Comparison of ENCODE assay signal across 14 cellular contexts in genomic region chr2:26696352-26696816, GRCh38. TPM values are rescaled to one million over a fixed set of nuclear protein-coding genes. Genes with fewer than 3 reads are reported as not detected.
DNase-seq lines count a peak whose midpoint lies in the region; ATAC-seq, FAIRE-seq and TF ChIP-seq lines count a peak whose summit lies in the region.
"Had no signal": no experiment of that assay in that cellular context is flagged by ENCODE, and none has a peak within 500 bp of the region (broad histone marks: within the 10 kb centered on the region; RNA-seq: fewer than 3 reads in every experiment).

No MANE protein-coding gene starts in this region.

- H3K4me3 ChIP-seq in breast epithelium: no peak overlapping the region
- no peak overlapping the region for H3K4me3 ChIP-seq in stomach
- H3K4me3 ChIP-seq in esophagus squamous epithelium: no peak overlapping the region
- H3K4me3 ChIP-seq: psoas muscle had no signal

- POLR2A ChIA-PET in MCF 10A (lab: Yijun Ruan, JAX): interaction anchor here (1.3 kb wide), 1 partner anchor 21 kb away, joined by 3 read pairs; no protein-coding TSS in a partner anchor

- H3K9me3 ChIP-seq in breast epithelium: no peaks in the 10 kb centered on the region
- no peaks in the 10 kb centered on the region for H3K9me3 ChIP-seq in stomach
- H3K9me3 ChIP-seq in esophagus squamous epithelium: no peaks in the 10 kb centered on the region
- H3K9me3 ChIP-seq: psoas muscle had no signal

- TF ChIP-seq POLR2A in breast epithelium (IDR thresholded peaks at IDR 0.05): no peak
- TF ChIP-seq POLR2A in stomach (IDR thresholded peaks at IDR 0.05): no peak
- no peak for TF ChIP-seq POLR2A in GM12892 (IDR thresholded peaks at IDR 0.05; ENCODE audit: low read depth, low read length)
- no peak for TF ChIP-seq POLR2A in esophagus squamous epithelium (IDR thresholded peaks at IDR 0.05)

- no peak overlapping the region for H3K27ac Mint-ChIP-seq in MCF 10A (ENCODE audit: low read depth, unreplicated experiment)
- H3K27ac Mint-ChIP-seq: CD8-positive, alpha-beta T cell; stimulated activated memory B cell treated with anti-CD40 and anti-IgM and Interleukin-4, amounts not matched to agents 10 μg/mL and 1 μg/mL and 100 μg/mL, for 72 hours had no signal

- H3K27me3 ChIP-seq in breast epithelium (peaks cover 0 to 66% of the 10 kb centered on the region in 2 donors), stomach (peaks cover 0 to 97% (median 63%) of the 10 kb centered on the region in 3 donors), esophagus squamous epithelium (peaks cover 0 to 95% (median 10%) of the 10 kb centered on the region in 4 donors)

- no peaks in the 10 kb centered on the region for H3K36me3 Mint-ChIP-seq in MCF 10A (ENCODE audit: insufficient read depth, unreplicated experiment)
- H3K36me3 Mint-ChIP-seq: CD8-positive, alpha-beta T cell; stimulated activated memory B cell treated with anti-CD40 and anti-IgM and Interleukin-4, amounts not matched to agents 10 μg/mL and 1 μg/mL and 100 μg/mL, for 72 hours had no signal

- no peak for TF ChIP-seq EP300 in stomach (IDR thresholded peaks at IDR 0.05)

- H3K4me1 Mint-ChIP-seq in MCF 10A (ENCODE audit: insufficient read depth, unreplicated experiment): peaks cover 11% of the 10 kb centered on the region

- WGBS in stomach, 5 donors: 18 to 32% (median 26%) methylated on average over 2 to 3 of the region's 3 CpGs
- 4 to 6% methylated on average over 2 of the region's 3 CpGs for WGBS in esophagus squamous epithelium, 2 donors

- CTCF ChIA-PET in MCF 10A (lab: Yijun Ruan, JAX): interaction anchor here (1.5 kb wide), 1 partner anchor 91 kb away, joined by 4 read pairs; no protein-coding TSS in a partner anchor

- FAIRE-seq in RCC 7860 (lab: Jason Lieb, UNC) (peak; percentile 99), GM12892 (lab: Jason Lieb, UNC) (no peak)

- H3K4me3 Mint-ChIP-seq in MCF 10A (ENCODE audit: unreplicated experiment): no peak overlapping the region
- H3K4me3 Mint-ChIP-seq: CD8-positive, alpha-beta T cell; central memory CD8-positive, alpha-beta T cell; stimulated activated memory B cell treated with anti-CD40 and anti-IgM and Interleukin-4, amounts not matched to agents 10 μg/mL and 1 μg/mL and 100 μg/mL, for 72 hours had no signal

- intact Hi-C loops in MCF 10A (cut with micrococcal nuclease) (no loop called here), breast epithelium (cut with DNase I; ENCODE audit: low total_unique reads) (no loop called here), stomach (cut with DNase I; ENCODE audit: low total_unique reads) (no loop called here), esophagus squamous epithelium (cut with DNase I) (no loop called here)

- H3K4me1 ChIP-seq in breast epithelium (peaks cover 0 to 7% of the 10 kb centered on the region in 2 donors), stomach (peaks cover 18 to 29% (median 25%) of the 10 kb centered on the region in 4 donors), esophagus squamous epithelium (peaks cover 10 to 29% (median 13%) of the 10 kb centered on the region in 3 donors)
- H3K4me1 ChIP-seq: psoas muscle had no signal

- no peak for TF ChIP-seq CTCF in MCF 10A (IDR thresholded peaks at IDR 0.05; ENCODE audit: unreplicated experiment)
- TF ChIP-seq CTCF in breast epithelium (IDR thresholded peaks at IDR 0.05): no peak
- no peak for TF ChIP-seq CTCF in stomach (IDR thresholded peaks at IDR 0.05)
- TF ChIP-seq CTCF in esophagus squamous epithelium (IDR thresholded peaks at IDR 0.05): no peak

- no peak for ATAC-seq in HG03280 (IDR thresholded peaks at IDR 0.05; ENCODE audit: unreplicated experiment)
- ATAC-seq: CD8-positive, alpha-beta T cell; stimulated activated memory B cell treated with anti-CD40 and anti-IgM and Interleukin-4, amounts not matched to agents 10 μg/mL and 1 μg/mL and 100 μg/mL, for 72 hours had no signal

- peaks cover 54% of the 10 kb centered on the region for H3K27me3 Mint-ChIP-seq in MCF 10A (ENCODE audit: insufficient read depth, unreplicated experiment)

- DNase-seq in MCF 10A (ENCODE audit: unreplicated experiment) (peak; percentile 93), breast epithelium (ENCODE audit: low spot score in 2 of 2) (no peak), RCC 7860 (ENCODE audit: low spot score) (peak; percentile 99), fibroblast of peridontal ligament (ENCODE audit: extremely low read depth) (peak; percentile 49), stomach (peak; percentile 31), GM12892 (ENCODE audit: insufficient read length) (no peak), esophagus squamous epithelium (lab: John Stamatoyannopoulos, UW) (no peak)
- DNase-seq: activated CD4-positive, alpha-beta T cell treated with anti-CD3 and anti-CD28 coated beads, Interleukin-2, amount 50 U/mL, for 1 hour; CD8-positive, alpha-beta T cell; MM.1S; psoas muscle had no signal

- H3K9me3 Mint-ChIP-seq in MCF 10A (ENCODE audit: unreplicated experiment): no peaks in the 10 kb centered on the region
- H3K9me3 Mint-ChIP-seq: CD8-positive, alpha-beta T cell; central memory CD8-positive, alpha-beta T cell; stimulated activated memory B cell treated with anti-CD40 and anti-IgM and Interleukin-4, amounts not matched to agents 10 μg/mL and 1 μg/mL and 100 μg/mL, for 72 hours had no signal

- H3K27ac ChIP-seq in breast epithelium (no peak overlapping the region), stomach (no peak overlapping the region), esophagus squamous epithelium (no peak overlapping the region)
- H3K27ac ChIP-seq: psoas muscle had no signal

- BruUV-seq in MCF 10A (replicated peaks; lab: Mats Ljungman, UMichigan): no TSS peak

- H3K36me3 ChIP-seq in breast epithelium: no peaks in the 10 kb centered on the region
- no peaks in the 10 kb centered on the region for H3K36me3 ChIP-seq in stomach
- no peaks in the 10 kb centered on the region for H3K36me3 ChIP-seq in esophagus squamous epithelium

RNA-seq across cellular contexts. Expression of gene KCNK3, which starts 3.9 kb away (rescaled TPM):
- total RNA-seq in MCF 10A (2022) (not detected in 2 replicates), breast epithelium (1 to 10 TPM in 2 of 3 donors, under 1 TPM in 1; 0.59 to 2.3 (median 1.4) TPM), stomach (10 to 100 TPM in 1 of 5 donors, 1 to 10 TPM in 3, under 1 TPM in 1; 0.87 to 22.8 (median 2.0) TPM), esophagus squamous epithelium (1 to 10 TPM in 1 of 4 donors, under 1 TPM in 3; 0.66 to 1.6 (median 0.84) TPM)
- polyA plus RNA-seq in stomach: 1 to 10 TPM in 2 of 3 donors, under 1 TPM in 1; 0.62 to 2.8 (median 1.8) TPM
- polyA plus RNA-seq in GM12892 (2012; ENCODE audit: missing spikeins): not detected
- total RNA-seq: CD8-positive, alpha-beta T cell had no signal

RNA-seq across cellular contexts. Expression of gene CIB4, which starts 55.2 kb away (rescaled TPM):
- total RNA-seq in MCF 10A (2022) (not detected in 2 replicates), breast epithelium (not detected), stomach (1 to 10 TPM in 1 of 5 donors, not detected in 4; 1.8 TPM), esophagus squamous epithelium (under 1 TPM in 1 of 4 donors, not detected in 3; 0.57 TPM)
- 1 to 10 TPM in 1 of 3 donors, not detected in 2; 1.8 TPM for polyA plus RNA-seq in stomach
- not detected for polyA plus RNA-seq in GM12892 (2012; ENCODE audit: missing spikeins)
- total RNA-seq: CD8-positive, alpha-beta T cell; psoas muscle had no signal
- polyA plus RNA-seq: psoas muscle had no signal

Comparison
In these comparisons a context has a peak if more than half of its experiments do, and no peak if none do; other contexts are left out.
1. DNase-seq: peak in MCF 10A (single experiment), RCC 7860 (single experiment), fibroblast of peridontal ligament (single experiment) and stomach (single experiment); none in breast epithelium (0 of 2), GM12892 (single experiment) and esophagus squamous epithelium (single experiment).